In genomic region chr4:99091174-99091573, GRCh38 we compare ENCODE assay signal across 13 cellular contexts. TPM values are rescaled to one million over a fixed set of nuclear protein-coding genes. Genes with fewer than 3 reads are reported as not detected.
DNase-seq lines count a peak whose midpoint lies in the region; ATAC-seq and TF ChIP-seq lines count a peak whose summit lies in the region.
"Had no signal": no experiment of that assay in that cellular context is flagged by ENCODE, and none has a peak within 500 bp of the region (broad histone marks: within the 10 kb centered on the region; RNA-seq: fewer than 3 reads in every experiment).

No MANE protein-coding gene starts in this region.

- H3K9me3 ChIP-seq in Loucy (ENCODE audit: insufficient read depth, low read depth, low read length) (no peaks in the 10 kb centered on the region), neural progenitor cell (ENCODE audit: low read depth) (no peaks in the 10 kb centered on the region)

- H3F3A ChIP-seq in Loucy (ENCODE audit: low read depth) (no peaks in the 10 kb centered on the region), neural progenitor cell (ENCODE audit: low read depth) (peaks cover 8% of the 10 kb centered on the region)

- H2AFZ ChIP-seq in Loucy (ENCODE audit: low read length) (peak overlapping the region; percentile 25; the same call in 1 of the 2 replicates), neural progenitor cell (replicated peaks) (peak overlapping the region; percentile 14)

- no peak overlapping the region for H3K27ac Mint-ChIP-seq in neural progenitor cell

- no peaks in the 10 kb centered on the region for H3K27me3 ChIP-seq in Loucy (ENCODE audit: insufficient read depth, low read length, poor library complexity, severe bottlenecking)
- no peaks in the 10 kb centered on the region for H3K27me3 ChIP-seq in neural progenitor cell

- peak overlapping the region; percentile 94 for H3K27ac ChIP-seq in epithelial cell of prostate
- no peak overlapping the region for H3K27ac ChIP-seq in neural progenitor cell

- H3K4me1 Mint-ChIP-seq in neural progenitor cell = peaks cover 32% of the 10 kb centered on the region

- no peaks in the 10 kb centered on the region for H3K36me3 ChIP-seq in Loucy (ENCODE audit: insufficient read depth, low read length)
- H3K36me3 ChIP-seq in neural progenitor cell = peaks cover 4% of the 10 kb centered on the region

- H3K4me1 ChIP-seq in Loucy (ENCODE audit: insufficient read depth, low read length, poor library complexity, severe bottlenecking) = peaks cover 37% of the 10 kb centered on the region
- peaks cover 13% of the 10 kb centered on the region for H3K4me1 ChIP-seq in neural progenitor cell

- H3K4me3 Mint-ChIP-seq in neural progenitor cell = peak overlapping the region; percentile 33

- DNase-seq in AG10803 (ENCODE audit: low read depth) = no peak
- no peak for DNase-seq in epithelial cell of prostate (ENCODE audit: low read depth, low spot score)
- DNase-seq in neural progenitor cell (ENCODE audit: low spot score) = no peak
- DNase-seq in posterior vena cava (ENCODE audit: low spot score) = no peak
- no peak for DNase-seq in GDM1 (lab: John Stamatoyannopoulos, UW)
- DNase-seq: activated CD8-positive, alpha-beta memory T cell treated with anti-CD3 and anti-CD28 coated beads, Interleukin-2, amount 50 U/mL, for 48 hours; amniotic stem cell; hypothalamus; NCI-H226 had no signal

- TF ChIP-seq CTCF in AG10803 (conservative IDR thresholded peaks at IDR 0.05; ENCODE audit: low read length) (no peak), Loucy (conservative IDR thresholded peaks at IDR 0.05; ENCODE audit: low read length) (no peak), neural progenitor cell (IDR thresholded peaks at IDR 0.05) (no peak)

- H3K9me3 Mint-ChIP-seq in neural progenitor cell = peaks cover 5% of the 10 kb centered on the region

- intact Hi-C loops in posterior vena cava (cut with DNase I) = no loop called here

- H3K9me2 ChIP-seq in Loucy (replicated peaks; ENCODE audit: low read depth, low read length) = no peaks in the 10 kb centered on the region

- peaks cover 13% of the 10 kb centered on the region for H4K20me1 ChIP-seq in Loucy (ENCODE audit: insufficient read depth, low read length, poor library complexity, severe bottlenecking)
- H4K20me1 ChIP-seq in neural progenitor cell (ENCODE audit: low read depth) = peaks cover 4% of the 10 kb centered on the region

- peaks cover 2% of the 10 kb centered on the region for H3K27me3 Mint-ChIP-seq in neural progenitor cell (ENCODE audit: insufficient read depth, low read depth)

- H3K4me2 ChIP-seq in Loucy (ENCODE audit: low read depth, low read length, poor library complexity, severe bottlenecking) = peak overlapping the region; percentile 74
- peak overlapping the region; percentile 96 for H3K4me2 ChIP-seq in neural progenitor cell

- peak overlapping the region; percentile 61 for H3K9ac ChIP-seq in Loucy (ENCODE audit: low read depth, low read length, poor library complexity, severe bottlenecking)
- no peak overlapping the region for H3K9ac ChIP-seq in neural progenitor cell

- ATAC-seq in GM21825 (IDR thresholded peaks at IDR 0.05; ENCODE audit: unreplicated experiment) = no peak
- ATAC-seq in HG03139 (IDR thresholded peaks at IDR 0.05; ENCODE audit: unreplicated experiment) = no peak
- ATAC-seq: Panc1 had no signal

- peaks cover 6% of the 10 kb centered on the region for H3K36me3 Mint-ChIP-seq in neural progenitor cell

- H3K4me3 ChIP-seq in AG10803 (ENCODE audit: low read length) (peak overlapping the region; percentile 98), Loucy (ENCODE audit: low read length, poor library complexity, severe bottlenecking) (peak overlapping the region; percentile 99), neural progenitor cell (peak overlapping the region; percentile 82)

- peaks cover 36% of the 10 kb centered on the region for H3K79me2 ChIP-seq in Loucy (ENCODE audit: insufficient read depth, low read length)
- peaks cover 54% of the 10 kb centered on the region for H3K79me2 ChIP-seq in neural progenitor cell (ENCODE audit: low read depth)

RNA-seq across cellular contexts. Expression of gene ADH5, which starts 2.6 kb away (rescaled TPM):
- 287 and 473 TPM in 2 replicates for total RNA-seq in neural progenitor cell (ENCODE audit: low replicate concordance)
- total RNA-seq in posterior vena cava = 100 to 1,000 TPM; 226 to 243 TPM

RNA-seq across cellular contexts. Expression of gene ADH4, which starts 52.9 kb away (rescaled TPM):
- total RNA-seq in neural progenitor cell (ENCODE audit: low replicate concordance) (not detected in 2 replicates), posterior vena cava (1 to 10 TPM in 1 of 2 donors, under 1 TPM in 1; 0.29 to 1.3 TPM)
